8 cellular contexts compared by ENCODE assay signal in genomic region chr17:61926831-61927210, GRCh38. TPM values are rescaled to one million over a fixed set of nuclear protein-coding genes. Genes with fewer than 3 reads are reported as not detected.
DNase-seq lines count a peak whose midpoint lies in the region; FAIRE-seq and TF ChIP-seq lines count a peak whose summit lies in the region.

No MANE protein-coding gene starts in this region.

- peaks cover 12% of the 10 kb centered on the region for H3K36me3 ChIP-seq in CD4-positive, alpha-beta memory T cell (ENCODE audit: insufficient read depth, low read length)
- H3K36me3 ChIP-seq in muscle layer of duodenum (ENCODE audit: control insufficient read depth in 1 of 2, insufficient read depth in 2 of 2, low read length in 2 of 2), result peaks cover 7 to 9% of the 10 kb centered on the region in 2 donors

- peaks cover 4 to 28% of the 10 kb centered on the region in 2 donors for H3K36me3 Mint-ChIP-seq in CD4-positive, alpha-beta memory T cell

- intact Hi-C loops in CD4-positive, alpha-beta memory T cell (cut with micrococcal nuclease), result loop anchor here (1.0 to 5.0 kb wide), 3 partner anchors 64 to 550 kb away; partner anchors contain the start of genes BRIP1 and TLK2

- H3K4me3 Mint-ChIP-seq in CD4-positive, alpha-beta memory T cell, result peak overlapping the region; percentile 86 to 97 (median 91)

- peak overlapping the region; percentile 90 to 100 for H3K4me3 ChIP-seq in CD4-positive, alpha-beta memory T cell (ENCODE audit: low read length in 2 of 2)
- peak overlapping the region; percentile 91 for H3K4me3 ChIP-seq in Jurkat, Clone E6-1 (ENCODE audit: low read length)
- H3K4me3 ChIP-seq in coronary artery (peak overlapping the region; percentile 73), muscle layer of duodenum (ENCODE audit: low read depth in 1 of 2, low read length in 2 of 2) (peak overlapping the region; percentile 73 to 98)

- POLR2A ChIA-PET in CD4-positive, alpha-beta memory T cell (lab: Charles Lee; ENCODE audit: partially characterized antibody), result interaction anchor here (0.9 to 1.8 kb wide), 3 partner anchors 22 to 139 kb away, joined by 3 to 9 read pairs (median 3); no protein-coding TSS in a partner anchor

- H3K27ac Mint-ChIP-seq in CD4-positive, alpha-beta memory T cell, result peak overlapping the region; percentile 91 to 96 (median 95)

- H3K9me3 Mint-ChIP-seq in CD4-positive, alpha-beta memory T cell, result no peaks in the 10 kb centered on the region

- CTCF ChIA-PET in CD4-positive, alpha-beta memory T cell (lab: Charles Lee; ENCODE audit: partially characterized antibody), result no interaction called here

- peaks cover 0 to 4% of the 10 kb centered on the region in 2 donors for H3K27me3 Mint-ChIP-seq in CD4-positive, alpha-beta memory T cell

- no peaks in the 10 kb centered on the region for H3K27me3 ChIP-seq in CD4-positive, alpha-beta memory T cell (ENCODE audit: insufficient read depth, low read length)
- no peaks in the 10 kb centered on the region for H3K27me3 ChIP-seq in muscle layer of duodenum (ENCODE audit: low read depth, low read length)

- no peak for TF ChIP-seq CTCF in coronary artery (IDR thresholded peaks at IDR 0.05)
- TF ChIP-seq CTCF in D721Med (IDR thresholded peaks at IDR 0.05; ENCODE audit: insufficient read depth, missing control alignments), result no peak

- H3K4me1 Mint-ChIP-seq in CD4-positive, alpha-beta memory T cell, result peaks cover 18 to 28% (median 23%) of the 10 kb centered on the region in 4 donors

- no peaks in the 10 kb centered on the region for H3K9me3 ChIP-seq in CD4-positive, alpha-beta memory T cell (ENCODE audit: control insufficient read depth in 1 of 2, low read length in 2 of 2)
- H3K9me3 ChIP-seq in muscle layer of duodenum (ENCODE audit: control insufficient read depth in 1 of 2, low read length in 2 of 2), result no peaks in the 10 kb centered on the region

- FAIRE-seq in D721Med (lab: Jason Lieb, UNC), result no peak

- DNase-seq in CD4-positive, alpha-beta memory T cell, result no peak
- no peak for DNase-seq in Jurkat, Clone E6-1 (ENCODE audit: low read depth, low spot score)
- DNase-seq in coronary artery (ENCODE audit: low spot score) (no peak), SIG-M5 (lab: John Stamatoyannopoulos, UW) (no peak), OCI-M1 (lab: John Stamatoyannopoulos, UW) (no peak), D721Med (ENCODE audit: insufficient read length, low spot score) (no peak), NCI-H1436 (lab: John Stamatoyannopoulos, UW) (no peak)

- H3K27ac ChIP-seq in CD4-positive, alpha-beta memory T cell (ENCODE audit: low read depth, low read length), result peak overlapping the region; percentile 85
- H3K27ac ChIP-seq in coronary artery (peak overlapping the region; percentile 80 to 86), muscle layer of duodenum (ENCODE audit: low read length) (peak overlapping the region; percentile 99)

- H3K4me1 ChIP-seq in CD4-positive, alpha-beta memory T cell (ENCODE audit: insufficient read depth, low read length), result peaks cover 17% of the 10 kb centered on the region
- peaks cover 8 to 14% of the 10 kb centered on the region in 2 donors for H3K4me1 ChIP-seq in muscle layer of duodenum (ENCODE audit: control insufficient read depth in 1 of 2, insufficient read depth in 2 of 2, low read length in 2 of 2)

RNA-seq across cellular contexts. Expression of gene INTS2, which starts 1.0 kb away (rescaled TPM):
- 10 to 100 TPM; 18.4 to 18.7 TPM for total RNA-seq in CD4-positive, alpha-beta memory T cell
- polyA plus RNA-seq in CD4-positive, alpha-beta memory T cell, result 1 to 10 TPM; 3.9 to 8.1 TPM
- polyA plus RNA-seq in Jurkat, Clone E6-1 (2012; ENCODE audit: insufficient read depth, insufficient read length), result 10.1 TPM
